ENCODE assay signal across 10 cellular contexts in the genomic region with DNA sequence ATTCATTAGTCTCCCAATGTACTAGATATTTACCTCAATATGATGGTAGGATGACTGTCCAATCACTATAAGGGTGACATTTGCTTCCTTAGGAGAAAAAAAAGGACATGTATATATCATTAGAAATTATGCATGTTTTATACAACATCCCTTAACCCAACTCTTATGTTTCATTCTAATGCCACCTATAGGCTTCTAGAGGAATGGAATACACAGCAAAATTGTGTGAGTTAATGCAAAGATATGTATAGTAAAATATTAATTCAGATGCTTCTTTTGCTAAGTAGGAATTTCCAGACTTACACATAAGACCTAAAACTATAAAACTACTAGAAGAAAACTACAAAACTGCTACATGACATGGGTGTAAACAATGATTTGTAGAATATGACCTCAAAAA. TPM values are rescaled to one million over a fixed set of nuclear protein-coding genes. Genes with fewer than 3 reads are reported as not detected.
DNase-seq lines count a peak whose midpoint lies in the region; ATAC-seq, FAIRE-seq and TF ChIP-seq lines count a peak whose summit lies in the region.
"Had no signal": no experiment of that assay in that cellular context is flagged by ENCODE, and none has a peak within 500 bp of the region (broad histone marks: within the 10 kb centered on the region; RNA-seq: fewer than 3 reads in every experiment).

No MANE protein-coding gene starts in this region.

- peak; percentile 5 for FAIRE-seq in small intestine (lab: Jason Lieb, UNC)

- no peaks in the 10 kb centered on the region for H3K27me3 ChIP-seq in small intestine (ENCODE audit: control insufficient read depth in 2 of 2, insufficient read depth in 2 of 2, low read length in 2 of 2)

- peak; percentile 86 for TF ChIP-seq CTCF in chondrocyte (IDR thresholded peaks at IDR 0.05)

- peak; percentile 31 for DNase-seq in NCI-H510A treated with DMSO at 0.1 percent for 48 hours (lab: John Stamatoyannopoulos, UW)
- DNase-seq in NCI-H510A (lab: John Stamatoyannopoulos, UW): no peak
- DNase-seq in NCI-H1694 treated with DMSO at 0.1 percent for 48 hours (lab: John Stamatoyannopoulos, UW): peak; percentile 42
- DNase-seq in chondrocyte (ENCODE audit: low spot score): no peak
- DNase-seq in small intestine: peak; percentile 33
- no peak for DNase-seq in GM19238 (ENCODE audit: insufficient read length, low spot score)
- DNase-seq in NCI-H82 treated with DMSO at 0.1 percent for 48 hours (lab: John Stamatoyannopoulos, UW; ENCODE audit: unreplicated experiment): no peak
- DNase-seq: activated CD8-positive, alpha-beta memory T cell treated with anti-CD3 and anti-CD28 coated beads, Interleukin-2, amount 50 U/mL, for 48 hours had no signal

- peaks cover 39% of the 10 kb centered on the region for H3K4me1 Mint-ChIP-seq in chondrocyte (ENCODE audit: low read depth)

- no peaks in the 10 kb centered on the region for H3K4me1 ChIP-seq in small intestine (ENCODE audit: control insufficient read depth in 2 of 2, insufficient read depth in 1 of 2, low read depth in 1 of 2, low read length in 1 of 2)

- no peak overlapping the region for H3K27ac ChIP-seq in small intestine (ENCODE audit: low read depth in 1 of 2, low read length in 1 of 2)

- no peaks in the 10 kb centered on the region for H3K27me3 Mint-ChIP-seq in chondrocyte (ENCODE audit: low read depth)

- no peaks in the 10 kb centered on the region for H3K9me3 Mint-ChIP-seq in chondrocyte (ENCODE audit: low read depth)

- no peaks in the 10 kb centered on the region for H3K9me3 ChIP-seq in small intestine (ENCODE audit: control insufficient read depth, low read depth)

- peak overlapping the region; percentile 43 for H3K27ac Mint-ChIP-seq in chondrocyte (ENCODE audit: unreplicated experiment)

- peaks cover 0 to 3% of the 10 kb centered on the region in 2 donors for H3K36me3 ChIP-seq in small intestine (ENCODE audit: control insufficient read depth in 2 of 2, insufficient read depth in 2 of 2, low read length in 2 of 2)

- H3K36me3 Mint-ChIP-seq in chondrocyte (ENCODE audit: low read depth): peaks cover 17% of the 10 kb centered on the region

- H3K4me3 Mint-ChIP-seq in chondrocyte (ENCODE audit: unreplicated experiment): no peak overlapping the region

- no peak overlapping the region for H3K4me3 ChIP-seq in small intestine (ENCODE audit: low read depth in 1 of 2, low read length in 2 of 2)
- H3K4me3 ChIP-seq: lung had no signal

- ATAC-seq in GM21423 (IDR thresholded peaks at IDR 0.05; ENCODE audit: unreplicated experiment): no peak

RNA-seq across cellular contexts. Expression of a gene that starts 3.5 kb away (rescaled TPM):
- 20.7 to 24.7 TPM (median 20.9 TPM) in 3 replicates for total RNA-seq in chondrocyte
- polyA plus RNA-seq in small intestine: 1 to 10 TPM; 3.1 to 7.6 (median 6.7) TPM

RNA-seq across cellular contexts. Expression of a gene that starts 32.0 kb away (rescaled TPM):
- total RNA-seq in chondrocyte: 14.5 to 16.8 TPM (median 15.5 TPM) in 3 replicates
- 10 to 100 TPM in 2 of 3 donors, 1 to 10 TPM in 1; 8.5 to 17.4 (median 10.8) TPM for polyA plus RNA-seq in small intestine

Comparison
In these comparisons a context has a peak if more than half of its experiments do, and no peak if none do; other contexts are left out.
1. DNase-seq: peak in NCI-H510A treated with DMSO at 0.1 percent for 48 hours (single experiment), NCI-H1694 treated with DMSO at 0.1 percent for 48 hours (single experiment) and small intestine (single experiment); none in NCI-H510A (single experiment), chondrocyte (single experiment), GM19238 (single experiment) and NCI-H82 treated with DMSO at 0.1 percent for 48 hours (single experiment).